In genomic region chr22:43980996-43981395, GRCh38 we compare ENCODE assay signal across 20 cellular contexts. TPM values are rescaled to one million over a fixed set of nuclear protein-coding genes. Genes with fewer than 3 reads are reported as not detected.
DNase-seq lines count a peak whose midpoint lies in the region; TF ChIP-seq lines count a peak whose summit lies in the region.
"Had no signal": no experiment of that assay in that cellular context is flagged by ENCODE, and none has a peak within 500 bp of the region (broad histone marks: within the 10 kb centered on the region; RNA-seq: fewer than 3 reads in every experiment).

No MANE protein-coding gene starts in this region.

- no peak overlapping the region for H3K4me2 ChIP-seq in neuronal stem cell (ENCODE audit: insufficient read depth, low read length, poor library complexity, severe bottlenecking)
- H3K4me2 ChIP-seq: A549; BLaER1 treated with 17β-estradiol and CSF1 and Interleukin-3, amounts not matched to agents 10 nM and 100 nM had no signal

- H3K9me3 ChIP-seq in liver (ENCODE audit: control insufficient read depth in 4 of 4, low read length in 3 of 4) (no peaks in the 10 kb centered on the region), neuronal stem cell (replicated peaks in 1 of 2; ENCODE audit: control insufficient read depth in 2 of 2, insufficient read depth in 1 of 2, low read depth in 1 of 2, low read length in 2 of 2) (no peaks in the 10 kb centered on the region)
- H3K9me3 ChIP-seq: A549; BLaER1 treated with 17β-estradiol and CSF1 and Interleukin-3, amounts not matched to agents 10 nM and 100 nM; Caco-2 had no signal

- no peak for TF ChIP-seq RAD21 in liver (IDR thresholded peaks at IDR 0.05)

- no peak overlapping the region for H3K9ac ChIP-seq in liver (ENCODE audit: low read depth in 1 of 2, low read length in 2 of 2)
- H3K9ac ChIP-seq in neuronal stem cell (ENCODE audit: low read depth, low read length, poor library complexity): no peak overlapping the region
- H3K9ac ChIP-seq: BLaER1 treated with 17β-estradiol and CSF1 and Interleukin-3, amounts not matched to agents 10 nM and 100 nM had no signal

- no peak overlapping the region for H2BK12ac ChIP-seq in neuronal stem cell (ENCODE audit: low read length)

- H3K36me3 ChIP-seq in liver (ENCODE audit: control insufficient read depth in 4 of 4, insufficient read depth in 3 of 4, low read depth in 1 of 4, low read length in 3 of 4) (peaks cover 18 to 77% (median 59%) of the 10 kb centered on the region in 4 donors), neuronal stem cell (replicated peaks in 1 of 2; ENCODE audit: control insufficient read depth in 2 of 2, insufficient read depth in 2 of 2, low read length in 2 of 2) (peaks cover 41 to 93% of the 10 kb centered on the region in 2 donors)

- CTCF ChIA-PET in activated naive CD4-positive, alpha-beta T cell treated with anti-CD3 and anti-CD28 coated beads, Interleukin-2, amount 10 ng/mL, durations not matched to agents 7 days and 5 days (lab: Charles Lee): no interaction called here

- H3K27ac ChIP-seq in liver (ENCODE audit: low read depth in 1 of 2, low read length in 2 of 2) (no peak overlapping the region), neuronal stem cell (replicated peaks; ENCODE audit: low read length) (no peak overlapping the region)
- H3K27ac ChIP-seq: 22Rv1; A549; BLaER1 treated with 17β-estradiol and CSF1 and Interleukin-3, amounts not matched to agents 10 nM and 100 nM; C4-2B had no signal

- H3K4ac ChIP-seq in neuronal stem cell (ENCODE audit: low read length): no peak overlapping the region

- in situ Hi-C loops in G401 (cut with HindIII; ENCODE audit: low sequenced_read_pairs): no loop called here

- no peak overlapping the region for H2AFZ ChIP-seq in neuronal stem cell (ENCODE audit: low read length)

- no peaks in the 10 kb centered on the region for H3K27me3 Mint-ChIP-seq in activated naive CD4-positive, alpha-beta T cell treated with anti-CD3 and anti-CD28 coated beads, Interleukin-2, amount 10 ng/mL, durations not matched to agents 7 days and 5 days
- H3K27me3 Mint-ChIP-seq: B cell; CD4-positive, alpha-beta T cell had no signal

- no peak overlapping the region for H3K4me3 ChIP-seq in liver (ENCODE audit: low read depth in 1 of 3, low read length in 3 of 3)
- peak overlapping the region in 1 of 2 donors; percentile 4 for H3K4me3 ChIP-seq in neuronal stem cell (ENCODE audit: low read length in 2 of 2)
- H3K4me3 ChIP-seq: A549; BLaER1 treated with 17β-estradiol and CSF1 and Interleukin-3, amounts not matched to agents 10 nM and 100 nM; GM12878 had no signal

- 77% methylated on average over 17 of the region's 17 CpGs for WGBS in liver
- no CpG with 5 or more reads among the region's 17 CpGs for WGBS in neuronal stem cell (ENCODE audit: extremely low coverage in 2 of 2, insufficient read length in 2 of 2, insufficient replicate concordance in 1 of 2), 2 donors

- H3K14ac ChIP-seq in neuronal stem cell (ENCODE audit: low read length): no peak overlapping the region

- H3K4me1 ChIP-seq in liver (ENCODE audit: control insufficient read depth in 4 of 4, insufficient read depth in 4 of 4, low read length in 3 of 4) (no peaks in the 10 kb centered on the region), neuronal stem cell (ENCODE audit: control insufficient read depth in 2 of 2, insufficient read depth in 1 of 2, low read depth in 1 of 2, low read length in 2 of 2) (no peaks in the 10 kb centered on the region)
- H3K4me1 ChIP-seq: A549; BLaER1 treated with 17β-estradiol and CSF1 and Interleukin-3, amounts not matched to agents 10 nM and 100 nM; Caco-2 had no signal

- H3K23ac ChIP-seq in neuronal stem cell (ENCODE audit: low read depth, low read length, poor library complexity): peak overlapping the region; percentile 26

- H4K8ac ChIP-seq in neuronal stem cell (ENCODE audit: low read depth, low read length): no peak overlapping the region

- no peak overlapping the region for H2BK15ac ChIP-seq in neuronal stem cell (ENCODE audit: low read length)

- no peak overlapping the region for H2AK5ac ChIP-seq in neuronal stem cell (ENCODE audit: low read depth, low read length)

- peaks cover 51% of the 10 kb centered on the region for H3K36me3 Mint-ChIP-seq in activated naive CD4-positive, alpha-beta T cell treated with anti-CD3 and anti-CD28 coated beads, Interleukin-2, amount 10 ng/mL, durations not matched to agents 7 days and 5 days

- no peak overlapping the region for H3K4me3 Mint-ChIP-seq in activated naive CD4-positive, alpha-beta T cell treated with anti-CD3 and anti-CD28 coated beads, Interleukin-2, amount 10 ng/mL, durations not matched to agents 7 days and 5 days
- H3K4me3 Mint-ChIP-seq: B cell; CD4-positive, alpha-beta T cell; CD8-positive, alpha-beta T cell had no signal

- no peak overlapping the region for H2BK5ac ChIP-seq in neuronal stem cell (ENCODE audit: low read length)

- no peak for TF ChIP-seq CTCF in liver (IDR thresholded peaks at IDR 0.05; ENCODE audit: low read depth, low read length, missing input control)

- peak; percentile 50 for DNase-seq in activated effector memory CD4-positive, alpha-beta T cell treated with anti-CD3 and anti-CD28 coated beads, Interleukin-2, amount 50 U/mL, for 16 hours
- no peak for DNase-seq in activated effector memory CD4-positive, alpha-beta T cell treated with Interleukin-2 at 50 U/mL for 16 hours
- DNase-seq in neuronal stem cell (ENCODE audit: low spot score) (no peak), G401 (ENCODE audit: low spot score) (no peak), NCI-H2107 (lab: John Stamatoyannopoulos, UW) (no peak)
- DNase-seq in activated naive CD4-positive, alpha-beta T cell treated with anti-CD3 and anti-CD28 coated beads, Interleukin-2, amount 10 ng/mL, durations not matched to agents 7 days and 5 days: no peak
- DNase-seq: AML-193; Caco-2; Calu3; CD4-positive, alpha-beta T cell; CD8-positive, alpha-beta T cell; DMS79 treated with DMSO at 0.1 percent for 48 hours; GDM1 had no signal

- H3K4me1 Mint-ChIP-seq in activated naive CD4-positive, alpha-beta T cell treated with anti-CD3 and anti-CD28 coated beads, Interleukin-2, amount 10 ng/mL, durations not matched to agents 7 days and 5 days: no peaks in the 10 kb centered on the region
- H3K4me1 Mint-ChIP-seq: B cell had no signal

- H4K91ac ChIP-seq in neuronal stem cell (ENCODE audit: low read depth, low read length, poor library complexity): no peak overlapping the region

- no peaks in the 10 kb centered on the region for H3K9me3 Mint-ChIP-seq in activated naive CD4-positive, alpha-beta T cell treated with anti-CD3 and anti-CD28 coated beads, Interleukin-2, amount 10 ng/mL, durations not matched to agents 7 days and 5 days
- H3K9me3 Mint-ChIP-seq: CD4-positive, alpha-beta T cell; CD8-positive, alpha-beta T cell had no signal

- no peak overlapping the region for H2BK120ac ChIP-seq in neuronal stem cell (ENCODE audit: low read depth, low read length)

- no peak overlapping the region for H3K27ac Mint-ChIP-seq in activated naive CD4-positive, alpha-beta T cell treated with anti-CD3 and anti-CD28 coated beads, Interleukin-2, amount 10 ng/mL, durations not matched to agents 7 days and 5 days
- H3K27ac Mint-ChIP-seq: B cell; CD4-positive, alpha-beta T cell; CD8-positive, alpha-beta T cell had no signal

- H3K27me3 ChIP-seq in liver (ENCODE audit: control insufficient read depth in 4 of 4, insufficient read depth in 4 of 4, low read length in 3 of 4) (no peaks in the 10 kb centered on the region), neuronal stem cell (ENCODE audit: control insufficient read depth in 3 of 3, insufficient read depth in 3 of 3, low read depth in 1 of 3, low read length in 3 of 3) (no peaks in the 10 kb centered on the region)
- H3K27me3 ChIP-seq: BLaER1 treated with 17β-estradiol and CSF1 and Interleukin-3, amounts not matched to agents 10 nM and 100 nM had no signal

- no peak overlapping the region for H3K18ac ChIP-seq in neuronal stem cell (ENCODE audit: low read length)

- peaks cover 2% of the 10 kb centered on the region for H3K79me1 ChIP-seq in neuronal stem cell (ENCODE audit: low read depth, low read length)

TF ChIP-seq in liver, 16 proteins besides CTCF, POLR2A, EP300 and RAD21:
- peak; percentile 36 to 51 for TF ChIP-seq HNF4A (conservative IDR thresholded peaks at IDR 0.05)
- no peak for TF ChIP-seq REST (IDR thresholded peaks at IDR 0.05)
- TF ChIP-seq RXRA (IDR thresholded peaks at IDR 0.05): no peak

RNA-seq across cellular contexts. Expression of gene SAMM50, which starts 25.8 kb away (rescaled TPM):
- 10 to 100 TPM; 28.4 to 30.1 TPM for total RNA-seq in liver
- 10 to 100 TPM; 19.2 to 23.6 TPM for polyA plus RNA-seq in liver
- 26.1 TPM for polyA plus RNA-seq in neuronal stem cell (2013, experiment 1 of 2)
- polyA plus RNA-seq in neuronal stem cell (2013, experiment 2 of 2): 25.1 TPM
- 77.8 and 79.4 TPM in 2 replicates for total RNA-seq in G401 (2014; rRNA removed; shearing (Covaris generic))

RNA-seq across cellular contexts. Expression of gene PARVB, which starts 43.1 kb away (rescaled TPM):
- total RNA-seq in liver: 10 to 100 TPM; 14.0 to 55.5 TPM
- polyA plus RNA-seq in liver: 10 to 100 TPM in 1 of 2 donors, 1 to 10 TPM in 1; 3.2 to 21.5 TPM
- 7.7 TPM for polyA plus RNA-seq in neuronal stem cell (2013, experiment 1 of 2)
- 7.4 TPM for polyA plus RNA-seq in neuronal stem cell (2013, experiment 2 of 2)
- total RNA-seq in G401 (2014; rRNA removed; shearing (Covaris generic)): 67.4 and 86.6 TPM in 2 replicates

RNA-seq across cellular contexts. Expression of gene PNPLA3, which starts 57.4 kb away (rescaled TPM):
- total RNA-seq in liver: 10 to 100 TPM; 29.6 to 59.1 TPM
- 10 to 100 TPM; 15.9 to 19.9 TPM for polyA plus RNA-seq in liver
- polyA plus RNA-seq in neuronal stem cell (2013, experiment 1 of 2): 11.0 TPM
- 11.6 TPM for polyA plus RNA-seq in neuronal stem cell (2013, experiment 2 of 2)
- total RNA-seq in G401 (2014; rRNA removed; shearing (Covaris generic)): 3.8 and 6.5 TPM in 2 replicates
- total RNA-seq: B cell; CD4-positive, alpha-beta T cell; CD8-positive, alpha-beta T cell; GM12878 had no signal
